1 cellular context compared by ENCODE assay signal in the genomic region with DNA sequence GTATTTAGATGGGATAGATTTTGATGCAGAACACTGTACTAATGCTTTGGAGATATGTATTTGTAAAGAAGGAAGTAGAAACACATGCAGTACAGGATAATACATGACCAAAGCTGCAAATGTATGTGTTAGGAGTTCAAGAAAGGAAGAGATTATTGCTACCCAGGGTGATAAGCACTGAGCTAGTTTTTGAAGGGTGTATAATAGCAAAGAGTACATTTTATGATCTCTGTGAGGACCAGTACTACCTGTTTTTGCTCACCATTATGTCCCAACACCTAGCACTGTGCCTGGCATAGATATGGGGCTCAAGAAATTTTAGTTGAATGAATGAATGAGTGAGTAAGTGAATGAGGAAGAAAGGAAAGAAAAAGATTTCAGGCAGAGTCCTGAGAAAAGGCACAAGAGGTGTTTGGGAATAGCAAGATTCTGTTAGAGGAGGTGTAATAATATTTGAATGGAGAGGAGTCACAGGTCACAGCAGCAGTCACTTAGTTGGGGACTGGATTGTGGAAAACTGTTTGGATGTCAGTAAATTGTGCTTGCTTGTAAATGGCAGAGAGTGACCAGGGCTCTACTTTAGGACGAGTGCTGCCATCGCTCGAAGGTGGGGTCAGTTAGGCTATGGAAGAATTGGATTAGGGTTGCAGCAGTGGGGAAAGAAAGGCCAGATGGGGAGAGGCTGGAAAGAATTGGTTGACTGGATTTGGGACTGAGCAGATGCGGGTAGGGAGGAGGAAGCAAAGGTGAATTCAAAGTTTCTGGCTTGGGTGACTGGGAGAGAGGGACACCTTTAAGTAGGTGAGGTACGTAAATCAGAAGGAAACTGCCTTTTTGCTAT.
TF ChIP-seq lines count a peak whose summit lies in the region.

No MANE protein-coding gene starts in this region.

TF ChIP-seq in K562, 482 proteins besides CTCF, POLR2A, EP300 and RAD21:
- TF ChIP-seq EP400 (IDR thresholded peaks at IDR 0.05), result no peak; the same call in 1 of the 2 replicates
- TF ChIP-seq, protein P1, sequence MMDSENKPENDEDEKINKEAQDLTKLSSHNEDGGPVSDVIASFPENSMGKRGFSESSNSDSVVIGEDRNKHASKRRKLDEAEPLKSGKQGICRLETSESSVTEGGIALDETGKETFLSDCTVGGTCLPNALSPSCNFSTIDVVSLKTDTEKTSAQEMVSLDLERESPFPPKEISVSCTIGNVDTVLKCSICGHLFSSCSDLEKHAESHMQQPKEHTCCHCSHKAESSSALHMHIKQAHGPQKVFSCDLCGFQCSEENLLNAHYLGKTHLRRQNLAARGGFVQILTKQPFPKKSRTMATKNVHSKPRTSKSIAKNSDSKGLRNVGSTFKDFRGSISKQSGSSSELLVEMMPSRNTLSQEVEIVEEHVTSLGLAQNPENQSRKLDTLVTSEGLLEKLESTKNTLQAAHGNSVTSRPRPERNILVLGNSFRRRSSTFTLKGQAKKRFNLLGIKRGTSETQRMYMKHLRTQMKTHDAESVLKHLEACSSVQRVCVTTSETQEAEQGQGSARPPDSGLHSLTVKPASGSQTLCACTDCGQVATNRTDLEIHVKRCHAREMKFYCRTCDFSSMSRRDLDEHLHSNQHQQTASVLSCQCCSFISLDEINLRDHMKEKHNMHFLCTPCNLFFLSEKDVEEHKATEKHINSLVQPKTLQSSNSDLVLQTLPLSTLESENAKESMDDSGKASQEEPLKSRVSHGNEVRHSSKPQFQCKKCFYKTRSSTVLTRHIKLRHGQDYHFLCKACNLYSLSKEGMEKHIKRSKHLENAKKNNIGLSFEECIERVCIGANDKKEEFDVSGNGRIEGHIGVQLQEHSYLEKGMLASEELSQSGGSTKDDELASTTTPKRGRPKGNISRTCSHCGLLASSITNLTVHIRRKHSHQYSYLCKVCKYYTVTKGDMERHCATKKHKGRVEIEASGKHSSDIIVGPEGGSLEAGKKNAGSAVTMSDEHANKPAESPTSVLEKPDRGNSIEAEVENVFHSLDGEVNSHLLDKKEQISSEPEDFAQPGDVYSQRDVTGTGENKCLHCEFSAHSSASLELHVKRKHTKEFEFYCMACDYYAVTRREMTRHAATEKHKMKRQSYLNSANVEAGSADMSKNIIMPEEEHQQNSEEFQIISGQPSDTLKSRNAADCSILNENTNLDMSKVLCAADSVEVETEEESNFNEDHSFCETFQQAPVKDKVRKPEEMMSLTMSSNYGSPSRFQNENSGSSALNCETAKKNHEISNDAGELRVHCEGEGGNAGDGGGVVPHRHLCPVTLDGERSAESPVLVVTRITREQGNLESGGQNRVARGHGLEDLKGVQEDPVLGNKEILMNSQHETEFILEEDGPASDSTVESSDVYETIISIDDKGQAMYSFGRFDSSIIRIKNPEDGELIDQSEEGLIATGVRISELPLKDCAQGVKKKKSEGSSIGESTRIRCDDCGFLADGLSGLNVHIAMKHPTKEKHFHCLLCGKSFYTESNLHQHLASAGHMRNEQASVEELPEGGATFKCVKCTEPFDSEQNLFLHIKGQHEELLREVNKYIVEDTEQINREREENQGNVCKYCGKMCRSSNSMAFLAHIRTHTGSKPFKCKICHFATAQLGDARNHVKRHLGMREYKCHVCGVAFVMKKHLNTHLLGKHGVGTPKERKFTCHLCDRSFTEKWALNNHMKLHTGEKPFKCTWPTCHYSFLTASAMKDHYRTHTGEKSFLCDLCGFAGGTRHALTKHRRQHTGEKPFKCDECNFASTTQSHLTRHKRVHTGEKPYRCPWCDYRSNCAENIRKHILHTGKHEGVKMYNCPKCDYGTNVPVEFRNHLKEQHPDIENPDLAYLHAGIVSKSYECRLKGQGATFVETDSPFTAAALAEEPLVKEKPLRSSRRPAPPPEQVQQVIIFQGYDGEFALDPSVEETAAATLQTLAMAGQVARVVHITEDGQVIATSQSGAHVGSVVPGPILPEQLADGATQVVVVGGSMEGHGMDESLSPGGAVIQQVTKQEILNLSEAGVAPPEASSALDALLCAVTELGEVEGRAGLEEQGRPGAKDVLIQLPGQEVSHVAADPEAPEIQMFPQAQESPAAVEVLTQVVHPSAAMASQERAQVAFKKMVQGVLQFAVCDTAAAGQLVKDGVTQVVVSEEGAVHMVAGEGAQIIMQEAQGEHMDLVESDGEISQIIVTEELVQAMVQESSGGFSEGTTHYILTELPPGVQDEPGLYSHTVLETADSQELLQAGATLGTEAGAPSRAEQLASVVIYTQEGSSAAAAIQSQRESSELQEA (IDR thresholded peaks at IDR 0.05; ENCODE audit: low read depth), result no peak; the same call in 1 of the 2 replicates
- TF ChIP-seq FOXK2 (conservative IDR thresholded peaks at IDR 0.05 in 1 of 2, IDR thresholded peaks at IDR 0.05 in 1 of 2; ENCODE audit: low read depth in 2 of 2), result 0 out of 4 replicates have a peak, but pooled peaks of 1 of the 2 experiments have one; percentile 6
- TF ChIP-seq NBN (IDR thresholded peaks at IDR 0.05; ENCODE audit: low read depth), result 0 out of 2 replicates have a peak, but pooled peaks have one; percentile 25
- TF ChIP-seq, protein P2, sequence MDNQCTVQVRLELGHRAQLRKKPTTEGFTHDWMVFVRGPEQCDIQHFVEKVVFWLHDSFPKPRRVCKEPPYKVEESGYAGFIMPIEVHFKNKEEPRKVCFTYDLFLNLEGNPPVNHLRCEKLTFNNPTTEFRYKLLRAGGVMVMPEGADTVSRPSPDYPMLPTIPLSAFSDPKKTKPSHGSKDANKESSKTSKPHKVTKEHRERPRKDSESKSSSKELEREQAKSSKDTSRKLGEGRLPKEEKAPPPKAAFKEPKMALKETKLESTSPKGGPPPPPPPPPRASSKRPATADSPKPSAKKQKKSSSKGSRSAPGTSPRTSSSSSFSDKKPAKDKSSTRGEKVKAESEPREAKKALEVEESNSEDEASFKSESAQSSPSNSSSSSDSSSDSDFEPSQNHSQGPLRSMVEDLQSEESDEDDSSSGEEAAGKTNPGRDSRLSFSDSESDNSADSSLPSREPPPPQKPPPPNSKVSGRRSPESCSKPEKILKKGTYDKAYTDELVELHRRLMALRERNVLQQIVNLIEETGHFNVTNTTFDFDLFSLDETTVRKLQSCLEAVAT (IDR thresholded peaks at IDR 0.05), result 0 out of 4 replicates have a peak, but pooled peaks of 1 of the 2 experiments have one; percentile 33
- TF ChIP-seq, protein P3, sequence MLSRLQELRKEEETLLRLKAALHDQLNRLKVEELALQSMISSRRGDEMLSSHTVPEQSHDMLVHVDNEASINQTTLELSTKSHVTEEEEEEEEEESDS (CRISPR knock-in tag; IDR thresholded peaks at IDR 0.05), result no peak
- TF ChIP-seq, protein P4, sequence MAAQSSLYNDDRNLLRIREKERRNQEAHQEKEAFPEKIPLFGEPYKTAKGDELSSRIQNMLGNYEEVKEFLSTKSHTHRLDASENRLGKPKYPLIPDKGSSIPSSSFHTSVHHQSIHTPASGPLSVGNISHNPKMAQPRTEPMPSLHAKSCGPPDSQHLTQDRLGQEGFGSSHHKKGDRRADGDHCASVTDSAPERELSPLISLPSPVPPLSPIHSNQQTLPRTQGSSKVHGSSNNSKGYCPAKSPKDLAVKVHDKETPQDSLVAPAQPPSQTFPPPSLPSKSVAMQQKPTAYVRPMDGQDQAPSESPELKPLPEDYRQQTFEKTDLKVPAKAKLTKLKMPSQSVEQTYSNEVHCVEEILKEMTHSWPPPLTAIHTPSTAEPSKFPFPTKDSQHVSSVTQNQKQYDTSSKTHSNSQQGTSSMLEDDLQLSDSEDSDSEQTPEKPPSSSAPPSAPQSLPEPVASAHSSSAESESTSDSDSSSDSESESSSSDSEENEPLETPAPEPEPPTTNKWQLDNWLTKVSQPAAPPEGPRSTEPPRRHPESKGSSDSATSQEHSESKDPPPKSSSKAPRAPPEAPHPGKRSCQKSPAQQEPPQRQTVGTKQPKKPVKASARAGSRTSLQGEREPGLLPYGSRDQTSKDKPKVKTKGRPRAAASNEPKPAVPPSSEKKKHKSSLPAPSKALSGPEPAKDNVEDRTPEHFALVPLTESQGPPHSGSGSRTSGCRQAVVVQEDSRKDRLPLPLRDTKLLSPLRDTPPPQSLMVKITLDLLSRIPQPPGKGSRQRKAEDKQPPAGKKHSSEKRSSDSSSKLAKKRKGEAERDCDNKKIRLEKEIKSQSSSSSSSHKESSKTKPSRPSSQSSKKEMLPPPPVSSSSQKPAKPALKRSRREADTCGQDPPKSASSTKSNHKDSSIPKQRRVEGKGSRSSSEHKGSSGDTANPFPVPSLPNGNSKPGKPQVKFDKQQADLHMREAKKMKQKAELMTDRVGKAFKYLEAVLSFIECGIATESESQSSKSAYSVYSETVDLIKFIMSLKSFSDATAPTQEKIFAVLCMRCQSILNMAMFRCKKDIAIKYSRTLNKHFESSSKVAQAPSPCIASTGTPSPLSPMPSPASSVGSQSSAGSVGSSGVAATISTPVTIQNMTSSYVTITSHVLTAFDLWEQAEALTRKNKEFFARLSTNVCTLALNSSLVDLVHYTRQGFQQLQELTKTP (IDR thresholded peaks at IDR 0.05; ENCODE audit: low read depth in 1 of 2, partially characterized antibody in 2 of 2), result peak in 1 of 2 experiments; percentile 8
- TF ChIP-seq TAF9B (IDR thresholded peaks at IDR 0.05; ENCODE audit: partially characterized antibody), result no peak
- TF ChIP-seq, protein P5, sequence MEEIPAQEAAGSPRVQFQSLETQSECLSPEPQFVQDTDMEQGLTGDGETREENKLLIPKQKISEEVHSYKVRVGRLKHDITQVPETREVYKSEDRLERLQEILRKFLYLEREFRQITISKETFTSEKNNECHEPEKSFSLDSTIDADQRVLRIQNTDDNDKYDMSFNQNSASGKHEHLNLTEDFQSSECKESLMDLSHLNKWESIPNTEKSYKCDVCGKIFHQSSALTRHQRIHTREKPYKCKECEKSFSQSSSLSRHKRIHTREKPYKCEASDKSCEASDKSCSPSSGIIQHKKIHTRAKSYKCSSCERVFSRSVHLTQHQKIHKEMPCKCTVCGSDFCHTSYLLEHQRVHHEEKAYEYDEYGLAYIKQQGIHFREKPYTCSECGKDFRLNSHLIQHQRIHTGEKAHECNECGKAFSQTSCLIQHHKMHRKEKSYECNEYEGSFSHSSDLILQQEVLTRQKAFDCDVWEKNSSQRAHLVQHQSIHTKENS (CRISPR knock-in tag; IDR thresholded peaks at IDR 0.05), result no peak
- peak; percentile 60; the same call in 1 of the 2 replicates for TF ChIP-seq GATAD2A (IDR thresholded peaks at IDR 0.05)
- TF ChIP-seq ZFPM2 (CRISPR knock-in tag; IDR thresholded peaks at IDR 0.05), result no peak
- TF ChIP-seq CBFA2T3 (IDR thresholded peaks at IDR 0.05), result peak; percentile 21; the same call in 1 of the 2 replicates
- TF ChIP-seq ZNF24 (IDR thresholded peaks at IDR 0.05), result peak; percentile 95
- TF ChIP-seq NCOA2 (IDR thresholded peaks at IDR 0.05; ENCODE audit: partially characterized antibody in 2 of 2), result peak in 1 of 2 experiments; percentile 7
- no peak for TF ChIP-seq SP2 (IDR thresholded peaks at IDR 0.05; ENCODE audit: extremely low read depth, low read depth, low read length, poor library complexity, severe bottlenecking)
- TF ChIP-seq, protein P6, sequence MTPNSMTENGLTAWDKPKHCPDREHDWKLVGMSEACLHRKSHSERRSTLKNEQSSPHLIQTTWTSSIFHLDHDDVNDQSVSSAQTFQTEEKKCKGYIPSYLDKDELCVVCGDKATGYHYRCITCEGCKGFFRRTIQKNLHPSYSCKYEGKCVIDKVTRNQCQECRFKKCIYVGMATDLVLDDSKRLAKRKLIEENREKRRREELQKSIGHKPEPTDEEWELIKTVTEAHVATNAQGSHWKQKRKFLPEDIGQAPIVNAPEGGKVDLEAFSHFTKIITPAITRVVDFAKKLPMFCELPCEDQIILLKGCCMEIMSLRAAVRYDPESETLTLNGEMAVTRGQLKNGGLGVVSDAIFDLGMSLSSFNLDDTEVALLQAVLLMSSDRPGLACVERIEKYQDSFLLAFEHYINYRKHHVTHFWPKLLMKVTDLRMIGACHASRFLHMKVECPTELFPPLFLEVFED (CRISPR knock-in tag; conservative IDR thresholded peaks at IDR 0.05), result 0 out of 2 replicates have a peak, but pooled peaks have one; percentile 36
- peak; percentile 83; the same call in 1 of the 2 replicates for TF ChIP-seq HDGF (IDR thresholded peaks at IDR 0.05)
